Comparison of ENCODE assay signal across 14 cellular contexts in the genomic region with DNA sequence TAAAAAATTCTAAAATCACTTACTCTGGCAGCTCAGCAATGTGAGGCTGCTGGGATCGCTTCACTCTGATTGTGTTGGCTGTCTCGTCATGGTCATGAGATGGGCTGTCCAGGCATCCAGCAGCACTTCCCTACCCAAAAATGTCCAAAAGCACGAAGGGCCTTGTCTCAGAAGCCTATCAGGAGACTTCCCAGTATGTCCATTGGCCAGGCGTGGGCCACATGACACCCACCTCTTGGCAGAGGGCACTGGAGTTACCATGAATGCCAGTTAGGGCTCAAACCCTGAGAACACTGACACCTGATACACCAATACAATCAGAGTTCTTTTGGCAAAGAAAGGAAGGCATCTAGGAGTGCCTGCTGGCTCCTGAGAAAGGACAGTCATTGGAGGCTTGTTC. TPM values are rescaled to one million over a fixed set of nuclear protein-coding genes. Genes with fewer than 3 reads are reported as not detected.
"Had no signal": no experiment of that assay in that cellular context is flagged by ENCODE, and none has a peak within 500 bp of the region (broad histone marks: within the 10 kb centered on the region; RNA-seq: fewer than 3 reads in every experiment).

No MANE protein-coding gene starts in this region.

- H3K27me3 ChIP-seq: suprapubic skin, upper lobe of right lung had no signal

- DNase-seq: activated CD4-positive, alpha-beta memory T cell treated with anti-CD3 and anti-CD28 coated beads for 36 hours; activated gamma-delta T cell; activated naive CD8-positive, alpha-beta T cell treated with anti-CD3 and anti-CD28 coated beads for 36 hours; activated T-cell treated with anti-CD3 and anti-CD28 coated beads, Interleukin-2, amount 50 U/mL, for 48 hours; hippocampal formation; natural killer cell; occipital lobe; stimulated activated CD4-positive, alpha-beta T cell treated with anti-CD3 and anti-CD28 coated beads, Interleukin-4, amount 100 ng/mL, for 1 hour; stimulated activated CD8-positive, alpha-beta memory T cell treated with anti-CD3 and anti-CD28 coated beads, Interleukin-4, amount 100 ng/mL, for 48 hours; stimulated activated naive CD8-positive, alpha-beta T cell treated with anti-CD3 and anti-CD28 coated beads, Interleukin-15, Interleukin-2, amounts not matched to agents 100 U/mL and 50 U/mL, for 24 hours; SW 1271; upper lobe of right lung had no signal

- ATAC-seq: stimulated activated naive CD8-positive, alpha-beta T cell treated with anti-CD3 and anti-CD28 coated beads, Interleukin-15, Interleukin-2, amounts not matched to agents 100 U/mL and 50 U/mL, for 24 hours; upper lobe of right lung had no signal

- H3K4me3 ChIP-seq: prostate gland, suprapubic skin, upper lobe of right lung had no signal

- H3K36me3 ChIP-seq: prostate gland, suprapubic skin, upper lobe of right lung had no signal

- H3K9me3 ChIP-seq: prostate gland, suprapubic skin, upper lobe of right lung had no signal

- H3K4me1 ChIP-seq: prostate gland, upper lobe of right lung had no signal

- H3K27ac ChIP-seq: prostate gland, suprapubic skin, upper lobe of right lung had no signal

RNA-seq across cellular contexts. Expression of a gene that starts 27.0 kb away (rescaled TPM):
- total RNA-seq: activated naive CD8-positive, alpha-beta T cell treated with anti-CD3 and anti-CD28 coated beads for 36 hours had no signal
